ENCODE assay signal across 28 cellular contexts in the genomic region with DNA sequence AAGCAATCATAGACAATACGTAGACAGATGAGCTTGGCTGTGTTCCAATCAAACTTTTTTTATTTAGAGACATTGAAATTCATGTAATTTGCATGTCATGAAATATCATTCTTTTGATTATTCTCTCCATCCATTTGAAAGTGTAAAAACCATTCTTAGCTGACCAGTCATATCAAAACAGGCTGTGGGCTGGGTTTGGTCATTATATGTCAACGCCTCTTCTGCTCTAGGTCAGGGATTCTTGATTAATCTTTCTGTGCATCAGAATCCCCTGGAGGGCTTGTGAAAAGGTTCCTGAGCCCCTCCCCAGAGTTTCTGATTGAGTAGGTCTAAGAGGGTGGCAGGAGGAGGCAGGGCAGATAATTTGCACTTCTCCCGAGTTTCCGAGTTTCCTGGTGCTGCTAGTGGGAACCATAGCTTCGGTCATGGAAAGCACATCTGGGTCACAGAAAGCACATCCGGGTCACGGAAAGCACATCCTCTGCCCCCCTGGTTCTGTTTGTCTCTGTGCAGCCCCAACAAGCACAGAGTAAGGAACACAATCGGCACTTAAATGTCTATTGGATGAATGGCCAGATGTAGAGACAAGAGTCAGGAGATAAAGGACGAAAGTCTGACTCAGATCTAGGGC. TPM values are rescaled to one million over a fixed set of nuclear protein-coding genes. Genes with fewer than 3 reads are reported as not detected.
DNase-seq lines count a peak whose midpoint lies in the region; ATAC-seq, FAIRE-seq and TF ChIP-seq lines count a peak whose summit lies in the region.
"Had no signal": no experiment of that assay in that cellular context is flagged by ENCODE, and none has a peak within 500 bp of the region (broad histone marks: within the 10 kb centered on the region; RNA-seq: fewer than 3 reads in every experiment).

No MANE protein-coding gene starts in this region.

- intact Hi-C loops in natural killer cell (cut with micrococcal nuclease) (no loop called here), spleen (cut with DNase I; ENCODE audit: low total_unique reads) (no loop called here), tibial artery (cut with DNase I; ENCODE audit: low total_unique reads) (no loop called here)

- H2BK12ac ChIP-seq in H1 (ENCODE audit: low read depth, low read length): peak overlapping the region; percentile 97; the same call in 1 of the 2 replicates

- H3K4me3 Mint-ChIP-seq in natural killer cell treated with Interleukin-12 subunit alpha and Interleukin-12 subunit beta and Interleukin-15 and Interleukin-18, amount 100 ng/mL, for 72 hours: no peak overlapping the region
- H3K4me3 Mint-ChIP-seq in natural killer cell: no peak overlapping the region
- H3K4me3 Mint-ChIP-seq: CD4-positive, alpha-beta T cell had no signal

- H3K27me3 ChIP-seq in H1 (replicated peaks in 1 of 4; ENCODE audit: control insufficient read depth in 3 of 4, extremely low read depth in 1 of 4, insufficient read depth in 3 of 4, low read length in 3 of 4) (no peaks in the 10 kb centered on the region; a peak in 2 of 7 replicates), spleen (replicated peaks in 1 of 7) (no peaks in the 10 kb centered on the region), tibial artery (peaks cover 0 to 11% of the 10 kb centered on the region in 2 donors)
- H3K27me3 ChIP-seq: BLaER1 had no signal

- no peak overlapping the region for H3K9ac ChIP-seq in H1 (replicated peaks in 1 of 4; ENCODE audit: extremely low read depth in 1 of 4, low read depth in 3 of 4, low read length in 3 of 4)
- H3K9ac ChIP-seq: BLaER1 had no signal

- peaks cover 11 to 16% of the 10 kb centered on the region in 2 donors for H3K4me1 Mint-ChIP-seq in natural killer cell treated with Interleukin-12 subunit alpha and Interleukin-12 subunit beta and Interleukin-15 and Interleukin-18, amount 100 ng/mL, for 72 hours (ENCODE audit: low read depth in 2 of 2)
- H3K4me1 Mint-ChIP-seq in natural killer cell: peaks cover 0 to 11% of the 10 kb centered on the region in 2 donors

- H3K4me1 ChIP-seq in H1 (replicated peaks in 1 of 4; ENCODE audit: control insufficient read depth in 3 of 4, insufficient read depth in 4 of 4, low read length in 3 of 4): peaks cover 4 to 34% (median 23%) of the 10 kb centered on the region in 4 experiments
- H3K4me1 ChIP-seq in spleen: peaks cover 3 to 87% (median 36%) of the 10 kb centered on the region in 6 donors
- H3K4me1 ChIP-seq in tibial artery: peaks cover 0 to 12% (median 5%) of the 10 kb centered on the region in 4 donors
- H3K4me1 ChIP-seq: Caco-2 had no signal

- ATAC-seq in natural killer cell treated with Interleukin-12 subunit alpha and Interleukin-12 subunit beta and Interleukin-15 and Interleukin-18, amount 100 ng/mL, for 72 hours: no peak
- ATAC-seq in natural killer cell: no peak
- ATAC-seq in HG03097 (IDR thresholded peaks at IDR 0.05; ENCODE audit: low FRiP score, unreplicated experiment): no peak

- no peak overlapping the region for H3K14ac ChIP-seq in H1 (ENCODE audit: insufficient read length)

- TF ChIP-seq EP300 in H1 (IDR thresholded peaks at IDR 0.05; ENCODE audit: borderline replicate concordance in 1 of 2, low read depth in 2 of 2, low read length in 2 of 2): no peak

- no peaks in the 10 kb centered on the region for H3K36me3 Mint-ChIP-seq in natural killer cell treated with Interleukin-12 subunit alpha and Interleukin-12 subunit beta and Interleukin-15 and Interleukin-18, amount 100 ng/mL, for 72 hours
- H3K36me3 Mint-ChIP-seq in natural killer cell: no peaks in the 10 kb centered on the region

- H3K56ac ChIP-seq in H1 (replicated peaks; ENCODE audit: insufficient read length, low read depth, low read length): no peak overlapping the region

- no peak overlapping the region for H3K23ac ChIP-seq in H1 (ENCODE audit: insufficient read length)

- TF ChIP-seq POLR2A in H1 (IDR thresholded peaks at IDR 0.05; ENCODE audit: control extremely low read depth in 1 of 2, low read depth in 2 of 2, low read length in 2 of 2) (no peak), spleen (IDR thresholded peaks at IDR 0.05) (no peak)

- H2BK20ac ChIP-seq in H1 (ENCODE audit: low read length): peak overlapping the region; percentile 75; the same call in 1 of the 2 replicates

- H3K4me3 ChIP-seq in H1 (ENCODE audit: extremely low read depth in 1 of 4, insufficient read depth in 2 of 4, low read depth in 3 of 4, low read length in 4 of 4) (no peak overlapping the region), spleen (no peak overlapping the region), tibial artery (no peak overlapping the region)
- H3K4me3 ChIP-seq: BLaER1, PC-9 had no signal

- no peaks in the 10 kb centered on the region for H3K23me2 ChIP-seq in H1 (ENCODE audit: low read depth, low read length)

- no peak overlapping the region for H4K5ac ChIP-seq in H1 (ENCODE audit: insufficient read length, low read depth, low read length)

- no peak overlapping the region for H4K8ac ChIP-seq in H1 (ENCODE audit: extremely low read depth, insufficient read depth, low read length)

- no peaks in the 10 kb centered on the region for H3K9me3 Mint-ChIP-seq in natural killer cell treated with Interleukin-12 subunit alpha and Interleukin-12 subunit beta and Interleukin-15 and Interleukin-18, amount 100 ng/mL, for 72 hours
- no peaks in the 10 kb centered on the region for H3K9me3 Mint-ChIP-seq in natural killer cell
- H3K9me3 Mint-ChIP-seq: CD4-positive, alpha-beta T cell had no signal

- no peak overlapping the region for H4K91ac ChIP-seq in H1 (replicated peaks; ENCODE audit: insufficient read length, low read length)

- H3K9me3 ChIP-seq in H1 (ENCODE audit: insufficient read depth in 2 of 2, low read depth in 1 of 2, low read length in 1 of 2) (no peaks in the 10 kb centered on the region), spleen (no peaks in the 10 kb centered on the region), tibial artery (no peaks in the 10 kb centered on the region)
- H3K9me3 ChIP-seq: BLaER1, Caco-2 had no signal

- no peak overlapping the region for H3K27ac Mint-ChIP-seq in natural killer cell treated with Interleukin-12 subunit alpha and Interleukin-12 subunit beta and Interleukin-15 and Interleukin-18, amount 100 ng/mL, for 72 hours
- no peak overlapping the region for H3K27ac Mint-ChIP-seq in natural killer cell
- H3K27ac Mint-ChIP-seq: CD4-positive, alpha-beta T cell had no signal

- DNase-seq in natural killer cell treated with Interleukin-12 subunit alpha and Interleukin-12 subunit beta and Interleukin-15 and Interleukin-18, amount 100 ng/mL, for 72 hours (ENCODE audit: low spot score): peak; percentile 49
- DNase-seq in natural killer cell (no peak), H1 (ENCODE audit: low read depth in 1 of 2, low spot score in 2 of 2) (no peak), spleen (peak; percentile 19), NCI-H146 treated with DMSO at 0.1 percent for 48 hours (lab: John Stamatoyannopoulos, UW; ENCODE audit: unreplicated experiment) (no peak), tibial artery (no peak)
- DNase-seq: Caco-2; CD4-positive, alpha-beta T cell; H7; KBM-7; MV-4-11; NCI-H1105 treated with DMSO at 0.1 percent for 48 hours; NCI-H146; NCI-H2029; NCI-H446 treated with DMSO at 0.1 percent for 48 hours; NCI-H526; NCI-H82; NK-92 treated with Interleukin-12 subunit alpha and Interleukin-12 subunit beta, amount 100 ng/mL, for 24 hours; PC-9; SHP77 had no signal

- H3K79me2 ChIP-seq in H1 (ENCODE audit: control insufficient read depth in 1 of 2, insufficient read depth in 2 of 2, low read length in 2 of 2): no peaks in the 10 kb centered on the region

- FAIRE-seq in H1 (lab: Jason Lieb, UNC): no peak
- FAIRE-seq: G401.6 had no signal

- H2BK5ac ChIP-seq in H1 (ENCODE audit: low read depth, low read length): peak overlapping the region; percentile 66; the same call in 1 of the 2 replicates

- WGBS in H1 (ENCODE audit: extremely low coverage in 1 of 2, insufficient coverage in 1 of 2, insufficient read length in 1 of 2, insufficient replicate concordance in 2 of 2, low coverage in 1 of 2, low lambda C conversion rate in 2 of 2, missing lambda C conversion rate in 1 of 2), 2 experiments: 87% methylated on average over 9 of the region's 9 CpGs; no CpG with 5 or more reads in 1 of the 2 experiments
- 58 to 75% (median 65%) methylated on average over 9 of the region's 9 CpGs for WGBS in spleen, 5 donors

- H2BK120ac ChIP-seq in H1 (replicated peaks; ENCODE audit: low read depth, low read length): no peak overlapping the region

- no peak overlapping the region for H3K4ac ChIP-seq in H1 (replicated peaks; ENCODE audit: insufficient read length, low read depth, low read length)

- peak overlapping the region; percentile 95; the same call in 1 of the 2 replicates for H3K18ac ChIP-seq in H1 (ENCODE audit: extremely low read depth, low read length)

- TF ChIP-seq CTCF in natural killer cell (IDR thresholded peaks at IDR 0.05) (no peak), H1 (IDR thresholded peaks at IDR 0.05; ENCODE audit: control extremely low read depth in 1 of 3, insufficient read depth in 1 of 3, low read depth in 1 of 3, low read length in 3 of 3) (no peak), spleen (IDR thresholded peaks at IDR 0.05 in 8 of 11, conservative IDR thresholded peaks at IDR 0.05 in 3 of 11) (no peak), tibial artery (IDR thresholded peaks at IDR 0.05) (no peak)

- H4K20me1 ChIP-seq in H1 (replicated peaks in 1 of 2; ENCODE audit: control insufficient read depth in 1 of 2, insufficient read depth in 2 of 2, low read length in 2 of 2): no peaks in the 10 kb centered on the region
- H4K20me1 ChIP-seq: BLaER1 had no signal

- H3K27me3 Mint-ChIP-seq in natural killer cell treated with Interleukin-12 subunit alpha and Interleukin-12 subunit beta and Interleukin-15 and Interleukin-18, amount 100 ng/mL, for 72 hours: peaks cover 6 to 18% of the 10 kb centered on the region in 2 donors
- peaks cover under 1 to 6% of the 10 kb centered on the region in 2 donors for H3K27me3 Mint-ChIP-seq in natural killer cell (ENCODE audit: low read depth in 2 of 2)
- H3K27me3 Mint-ChIP-seq: CD4-positive, alpha-beta T cell had no signal

- H3K27ac ChIP-seq in H1 (ENCODE audit: low read depth, low read length): no peak overlapping the region
- peak overlapping the region in 4 of 8 donors; percentile 14 to 46 (median 35) for H3K27ac ChIP-seq in spleen
- H3K27ac ChIP-seq in tibial artery: no peak overlapping the region
- H3K27ac ChIP-seq: BLaER1, PC-9 had no signal

- H3K4me2 ChIP-seq in H1 (ENCODE audit: insufficient read depth in 1 of 2, low read depth in 2 of 2, low read length in 2 of 2): 0 out of 4 replicates have a peak overlapping the region, but pooled peaks of 1 of the 2 experiments have one; percentile 32
- H3K4me2 ChIP-seq: BLaER1, PC-9 had no signal

- POLR2A ChIA-PET in H1 (lab: Charles Lee; ENCODE audit: partially characterized antibody): interaction anchor here (1.2 to 7.4 kb wide), 3 partner anchors 10 to 16 kb away, joined by 3 to 34 read pairs (median 3); a partner anchor contains a TSS

- no peaks in the 10 kb centered on the region for H3K79me1 ChIP-seq in H1 (ENCODE audit: low read depth, low read length)

- H3K36me3 ChIP-seq in H1 (ENCODE audit: control insufficient read depth in 2 of 4, insufficient read depth in 4 of 4, low read length in 3 of 4): no peaks in the 10 kb centered on the region
- H3K36me3 ChIP-seq in spleen: peaks cover 0 to 73% (median 17%) of the 10 kb centered on the region in 6 donors
- H3K36me3 ChIP-seq in tibial artery: peaks cover 0 to 3% (median 0%) of the 10 kb centered on the region in 3 donors
- H3K36me3 ChIP-seq: BLaER1 had no signal

- H2AFZ ChIP-seq in H1 (ENCODE audit: low read length): no peak overlapping the region
- H2AFZ ChIP-seq: PC-9 had no signal

- peak overlapping the region; percentile 21; the same call in 1 of the 2 replicates for H2BK15ac ChIP-seq in H1 (ENCODE audit: low read length)

- no peak overlapping the region for H2AK5ac ChIP-seq in H1 (ENCODE audit: low read depth, low read length)

- CTCF ChIA-PET in H1 (lab: Charles Lee; ENCODE audit: partially characterized antibody): interaction anchor here (1.3 to 8.3 kb wide), 4 partner anchors 13 to 92 kb away, joined by 3 to 68 read pairs (median 4); no protein-coding TSS in a partner anchor

- TF ChIP-seq RAD21 in H1 (IDR thresholded peaks at IDR 0.05 in 1 of 2, conservative IDR thresholded peaks at IDR 0.05 in 1 of 2; ENCODE audit: low read depth in 2 of 2, low read length in 2 of 2): no peak

RNA-seq across cellular contexts. Expression of a gene that starts 16.4 kb away (rescaled TPM):
- 1 to 10 TPM; 3.9 to 9.2 TPM for total RNA-seq in natural killer cell treated with Interleukin-12 subunit alpha and Interleukin-12 subunit beta and Interleukin-15 and Interleukin-18, amount 100 ng/mL, for 72 hours
- total RNA-seq in natural killer cell (1 to 10 TPM in 1 of 3 donors, under 1 TPM in 2; 0.73 to 1.4 (median 0.78) TPM), spleen (10 to 100 TPM in 1 of 7 donors, 1 to 10 TPM in 6; 1.8 to 11.6 (median 3.9) TPM)
- 133 and 143 TPM in 2 replicates for total RNA-seq in H1 (2021; fragmentation: NEBNext Ultra II Directional; extraction: Animal tissue kit (Norgen Biotek cat#: 25700))
- polyA plus RNA-seq in H1 (2011; rRNA removed) (126 and 148 TPM in 2 replicates), spleen (1 to 10 TPM; 1.3 to 4.0 (median 1.6) TPM)
- polyA plus RNA-seq in H1 (2011; cell fraction: cytosol; rRNA removed): 154 TPM
- 223 TPM for polyA plus RNA-seq in H1 (2011; cell fraction: nucleus; rRNA removed)
- 83.9 to 119 TPM (median 107 TPM) in 4 replicates for polyA plus RNA-seq in H1 (2012, experiment 1 of 2)
- 116 TPM for polyA plus RNA-seq in H1 (2012, experiment 2 of 2)
- 64.4 TPM for polyA plus RNA-seq in H1 (2013, experiment 1 of 2)
- 62.7 TPM for polyA plus RNA-seq in H1 (2013, experiment 2 of 2)
- polyA minus RNA-seq in H1 (2011; rRNA and poly(A)+ RNA removed): 55.3 and 66.3 TPM in 2 replicates
- polyA minus RNA-seq in H1 (2011; cell fraction: cytosol; rRNA and poly(A)+ RNA removed): 56.3 TPM
- polyA minus RNA-seq in H1 (2011; cell fraction: nucleus; rRNA and poly(A)+ RNA removed): 68.8 TPM
- total RNA-seq: CD4-positive, alpha-beta T cell had no signal

RNA-seq across cellular contexts. Expression of a gene that starts 25.7 kb away (rescaled TPM):
- total RNA-seq in natural killer cell treated with Interleukin-12 subunit alpha and Interleukin-12 subunit beta and Interleukin-15 and Interleukin-18, amount 100 ng/mL, for 72 hours: not detected
- total RNA-seq in natural killer cell (not detected), spleen (under 1 TPM in 4 of 7 donors, not detected in 3; 0.17 to 0.34 (median 0.29) TPM)
- total RNA-seq in H1 (2021; fragmentation: NEBNext Ultra II Directional; extraction: Animal tissue kit (Norgen Biotek cat#: 25700)): 0.71 TPM in 1 of 2 replicates, not detected in the other
- polyA plus RNA-seq in H1 (2011; rRNA removed) (0.56 and 0.89 TPM in 2 replicates), spleen (under 1 TPM in 2 of 3 donors, not detected in 1; 0.10 to 0.24 TPM)
- 1.6 TPM for polyA plus RNA-seq in H1 (2011; cell fraction: cytosol; rRNA removed)
- 0.78 TPM for polyA plus RNA-seq in H1 (2011; cell fraction: nucleus; rRNA removed)
- 0.22 to 0.55 TPM (median 0.40 TPM) in 4 replicates for polyA plus RNA-seq in H1 (2012, experiment 1 of 2)
- 0.09 TPM for polyA plus RNA-seq in H1 (2012, experiment 2 of 2)
- polyA plus RNA-seq in H1 (2013, experiment 1 of 2): 0.14 TPM
- polyA plus RNA-seq in H1 (2013, experiment 2 of 2): 0.29 TPM
- polyA minus RNA-seq in H1 (2011; rRNA and poly(A)+ RNA removed): 0.20 and 0.22 TPM in 2 replicates
- not detected for polyA minus RNA-seq in H1 (2011; cell fraction: cytosol; rRNA and poly(A)+ RNA removed)
- polyA minus RNA-seq in H1 (2011; cell fraction: nucleus; rRNA and poly(A)+ RNA removed): not detected
- total RNA-seq: A172; Caco-2; CD4-positive, alpha-beta T cell; HT1080; LHCN-M2; MCF 10A; PC-9; RPMI7951 had no signal

Comparison
In these comparisons a context has a peak if more than half of its experiments do, and no peak if none do; other contexts are left out.
1. DNase-seq: peak in natural killer cell treated with Interleukin-12 subunit alpha and Interleukin-12 subunit beta and Interleukin-15 and Interleukin-18, amount 100 ng/mL, for 72 hours (single experiment) and spleen (single experiment); none in natural killer cell (single experiment), H1 (0 of 2), NCI-H146 treated with DMSO at 0.1 percent for 48 hours (single experiment) and tibial artery (0 of 2).
2. RNA of a gene that starts 16.4 kb away (total RNA-seq): 133 to 143 TPM in H1; 3.9 to 9.2 TPM in natural killer cell treated with Interleukin-12 subunit alpha and Interleukin-12 subunit beta and Interleukin-15 and Interleukin-18, amount 100 ng/mL, for 72 hours, 1.8 to 11.6 TPM in spleen and 0.73 to 1.4 TPM in natural killer cell; every median in the first group is over 10 times any median in the second.